In the genomic region with DNA sequence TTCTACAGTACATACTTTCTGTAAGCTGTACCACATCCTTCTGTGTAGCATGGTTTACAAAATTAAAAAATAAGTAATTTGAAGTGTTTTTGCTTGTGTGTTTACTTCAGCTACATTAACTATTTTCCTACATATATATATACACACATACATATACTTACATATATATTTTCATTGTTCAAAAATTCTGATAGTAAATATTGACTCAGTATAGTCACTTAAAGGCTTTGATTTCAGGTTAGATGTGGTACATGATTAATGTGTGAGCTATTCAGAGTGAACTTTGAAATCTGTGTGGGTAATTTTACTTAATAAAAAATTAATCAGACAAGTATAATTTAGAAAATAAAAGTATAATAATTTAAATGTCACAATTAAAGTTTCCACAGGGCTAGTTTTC, we compare ENCODE assay signal across 18 cellular contexts.
DNase-seq lines count a peak whose midpoint lies in the region; ATAC-seq and FAIRE-seq lines count a peak whose summit lies in the region.
"Had no signal": no experiment of that assay in that cellular context is flagged by ENCODE, and none has a peak within 500 bp of the region (broad histone marks: within the 10 kb centered on the region; RNA-seq: fewer than 3 reads in every experiment).

No MANE protein-coding gene starts in this region.

- FAIRE-seq in RCC 7860 (lab: Jason Lieb, UNC) (peak; percentile 45), colon (lab: Jason Lieb, UNC) (peak; percentile 41)
- FAIRE-seq: A549, D721Med, G401.6, GM12891, GM19239 had no signal

- DNase-seq in HT-29 (ENCODE audit: low spot score), result peak; percentile 23
- no peak for DNase-seq in RCC 7860 (ENCODE audit: low spot score)
- no peak for DNase-seq in inferior parietal cortex (ENCODE audit: extremely low spot score)
- no peak for DNase-seq in NCI-H146 (lab: John Stamatoyannopoulos, UW)
- DNase-seq: AML-193; Caco-2; Calu3; CD4-positive, alpha-beta T cell; CD8-positive, alpha-beta T cell; DMS79 treated with DMSO at 0.1 percent for 48 hours; GF-D8 had no signal

- ATAC-seq in HG03432 (IDR thresholded peaks at IDR 0.05; ENCODE audit: unreplicated experiment), result no peak
- ATAC-seq: A549; CD8-positive, alpha-beta T cell had no signal
